ENCODE assay signal across 26 cellular contexts in genomic region chr22:40341604-40342003, GRCh38. TPM values are rescaled to one million over a fixed set of nuclear protein-coding genes. Genes with fewer than 3 reads are reported as not detected.
DNase-seq lines count a peak whose midpoint lies in the region; ATAC-seq and TF ChIP-seq lines count a peak whose summit lies in the region.
"Had no signal": no experiment of that assay in that cellular context is flagged by ENCODE, and none has a peak within 500 bp of the region (broad histone marks: within the 10 kb centered on the region; RNA-seq: fewer than 3 reads in every experiment).

No MANE protein-coding gene starts in this region.

- intact Hi-C loops in CD8-positive, alpha-beta T cell (cut with DNase I, micrococcal nuclease), result loop anchor here in 1 of 2 experiments (10.0 kb wide), 2 partner anchors 387 to 847 kb away; no protein-coding TSS in a partner anchor
- intact Hi-C loops in activated CD8-positive, alpha-beta T cell treated with anti-CD3 and anti-CD28 coated beads for 36 hours (cut with micrococcal nuclease), result loop anchor here (10.0 kb wide), 1 partner anchor 57 kb away; no protein-coding TSS in a partner anchor

- no peaks in the 10 kb centered on the region for H3K36me3 ChIP-seq in CD8-positive, alpha-beta T cell (ENCODE audit: insufficient read depth, low read length)
- no peaks in the 10 kb centered on the region for H3K36me3 ChIP-seq in osteoblast (ENCODE audit: insufficient read depth, low read length)
- H3K36me3 ChIP-seq: BE2C, right atrium auricular region, upper lobe of left lung had no signal

- H2AFZ ChIP-seq in osteoblast (ENCODE audit: low read length), result no peak overlapping the region
- H2AFZ ChIP-seq: parathyroid adenoma had no signal

- peaks cover 43% of the 10 kb centered on the region for H3K4me1 Mint-ChIP-seq in activated T-cell treated with anti-CD3 and anti-CD28 coated beads, Interleukin-2, amount 50 U/mL, for 72 hours (ENCODE audit: low read depth)
- H3K4me1 Mint-ChIP-seq in CD8-positive, alpha-beta T cell (ENCODE audit: low read depth), result peaks cover 66% of the 10 kb centered on the region
- H3K4me1 Mint-ChIP-seq in activated CD8-positive, alpha-beta T cell treated with anti-CD3 and anti-CD28 coated beads for 36 hours (ENCODE audit: low read depth), result peaks cover 45% of the 10 kb centered on the region
- peaks cover 7% of the 10 kb centered on the region for H3K4me1 Mint-ChIP-seq in nephron

- H3K27me3 ChIP-seq in CD8-positive, alpha-beta T cell (ENCODE audit: insufficient read depth, low read length), result no peaks in the 10 kb centered on the region
- no peaks in the 10 kb centered on the region for H3K27me3 ChIP-seq in osteoblast (ENCODE audit: insufficient read depth, low read length)
- H3K27me3 ChIP-seq: BE2C, right atrium auricular region, spleen, upper lobe of left lung had no signal

- H3K27ac ChIP-seq in CD8-positive, alpha-beta T cell (ENCODE audit: low read depth, low read length), result no peak overlapping the region
- no peak overlapping the region for H3K27ac ChIP-seq in osteoblast (ENCODE audit: low read depth, low read length)
- H3K27ac ChIP-seq: coronary artery, parathyroid adenoma, right atrium auricular region, upper lobe of left lung had no signal

- H3K79me2 ChIP-seq in osteoblast (ENCODE audit: insufficient read depth, low read length), result peaks cover 3% of the 10 kb centered on the region
- H3K79me2 ChIP-seq: parathyroid adenoma had no signal

- H3K4me3 Mint-ChIP-seq in activated T-cell treated with anti-CD3 and anti-CD28 coated beads, Interleukin-2, amount 50 U/mL, for 72 hours, result peak overlapping the region in 1 of 2 donors; percentile 39
- H3K4me3 Mint-ChIP-seq in CD8-positive, alpha-beta T cell, result peak overlapping the region; percentile 35
- H3K4me3 Mint-ChIP-seq in activated CD8-positive, alpha-beta T cell treated with anti-CD3 and anti-CD28 coated beads for 36 hours, result no peak overlapping the region
- H3K4me3 Mint-ChIP-seq in nephron, result peak overlapping the region in 2 of 3 experiments; percentile 36 to 40
- H3K4me3 Mint-ChIP-seq: mesothelial cell of epicardium; natural killer cell treated with Interleukin-12 subunit alpha and Interleukin-12 subunit beta and Interleukin-15 and Interleukin-18, amount 100 ng/mL, for 72 hours had no signal

- peaks cover 0 to 3% of the 10 kb centered on the region in 2 donors for H3K36me3 Mint-ChIP-seq in activated T-cell treated with anti-CD3 and anti-CD28 coated beads, Interleukin-2, amount 50 U/mL, for 72 hours (ENCODE audit: insufficient read depth in 2 of 2)
- peaks cover 16% of the 10 kb centered on the region for H3K36me3 Mint-ChIP-seq in CD8-positive, alpha-beta T cell
- H3K36me3 Mint-ChIP-seq in activated CD8-positive, alpha-beta T cell treated with anti-CD3 and anti-CD28 coated beads for 36 hours (ENCODE audit: low read depth), result peaks cover 6% of the 10 kb centered on the region
- peaks cover 4% of the 10 kb centered on the region for H3K36me3 Mint-ChIP-seq in nephron (ENCODE audit: low read depth)
- H3K36me3 Mint-ChIP-seq: natural killer cell treated with Interleukin-12 subunit alpha and Interleukin-12 subunit beta and Interleukin-15 and Interleukin-18, amount 100 ng/mL, for 72 hours had no signal

- no peaks in the 10 kb centered on the region for H4K20me1 ChIP-seq in osteoblast (ENCODE audit: insufficient read depth, low read length)

- DNase-seq in activated T-cell treated with anti-CD3 and anti-CD28 coated beads, Interleukin-2, amount 50 U/mL, for 72 hours, result no peak
- no peak for DNase-seq in activated T-cell treated with anti-CD3 and anti-CD28 coated beads for 4 hours
- no peak for DNase-seq in CD8-positive, alpha-beta T cell
- no peak for DNase-seq in activated CD8-positive, alpha-beta T cell treated with anti-CD3 and anti-CD28 coated beads for 36 hours
- DNase-seq in osteoblast (ENCODE audit: insufficient read length, low spot score, missing footprints), result no peak
- DNase-seq in stimulated activated naive CD8-positive, alpha-beta T cell treated with anti-CD3 and anti-CD28 coated beads, Interleukin-15, Interleukin-2, amounts not matched to agents 100 U/mL and 50 U/mL, for 24 hours, result no peak
- DNase-seq: activated CD4-positive, CD25-positive, alpha-beta regulatory T cell; activated CD8-positive, alpha-beta memory T cell treated with anti-CD3 and anti-CD28 coated beads for 24 hours; BE2C; DND-41; H7; head of caudate nucleus; left ventricle myocardium superior; NCI-H1105 treated with DMSO at 0.1 percent for 48 hours; NCI-H2029; NCI-H526 treated with DMSO at 0.1 percent for 48 hours; SIG-M5; spleen; upper lobe of left lung had no signal

- H3K9me3 ChIP-seq in CD8-positive, alpha-beta T cell (ENCODE audit: low read length), result no peaks in the 10 kb centered on the region
- H3K9me3 ChIP-seq in osteoblast (ENCODE audit: low read depth, low read length), result no peaks in the 10 kb centered on the region
- H3K9me3 ChIP-seq: BE2C, right atrium auricular region, spleen, upper lobe of left lung had no signal

- POLR2A ChIA-PET in CD8-positive, alpha-beta T cell (lab: Charles Lee), result interaction anchor here (0.6 to 2.1 kb wide), 3 partner anchors 11 to 16 kb away, joined by 3 to 5 read pairs (median 3); no protein-coding TSS in a partner anchor
- POLR2A ChIA-PET in activated CD8-positive, alpha-beta T cell treated with anti-CD3 and anti-CD28 coated beads for 36 hours (lab: Charles Lee), result interaction anchor here (0.9 to 1.3 kb wide), 2 partner anchors 10 to 66 kb away, joined by 3 to 4 read pairs; no protein-coding TSS in a partner anchor

- H3K27ac Mint-ChIP-seq in activated T-cell treated with anti-CD3 and anti-CD28 coated beads, Interleukin-2, amount 50 U/mL, for 72 hours, result peak overlapping the region; percentile 56
- H3K27ac Mint-ChIP-seq in CD8-positive, alpha-beta T cell, result peak overlapping the region; percentile 85
- peak overlapping the region; percentile 11 for H3K27ac Mint-ChIP-seq in activated CD8-positive, alpha-beta T cell treated with anti-CD3 and anti-CD28 coated beads for 36 hours
- no peak overlapping the region for H3K27ac Mint-ChIP-seq in nephron
- H3K27ac Mint-ChIP-seq: mesothelial cell of epicardium had no signal

- peaks cover 30% of the 10 kb centered on the region for H3K4me1 ChIP-seq in CD8-positive, alpha-beta T cell (ENCODE audit: insufficient read depth, low read length)
- no peaks in the 10 kb centered on the region for H3K4me1 ChIP-seq in osteoblast (ENCODE audit: insufficient read depth, low read length)
- H3K4me1 ChIP-seq: BE2C, parathyroid adenoma had no signal

- H3K4me2 ChIP-seq in osteoblast (ENCODE audit: insufficient read depth, low read length), result no peak overlapping the region

- CTCF ChIA-PET in CD8-positive, alpha-beta T cell (lab: Charles Lee), result interaction anchor here (1.1 kb wide), 1 partner anchor 445 kb away, joined by 3 read pairs; no protein-coding TSS in a partner anchor
- CTCF ChIA-PET in activated CD8-positive, alpha-beta T cell treated with anti-CD3 and anti-CD28 coated beads for 36 hours (lab: Charles Lee), result interaction anchor here (1.0 kb wide), 1 partner anchor 8 kb away, joined by 4 read pairs; no protein-coding TSS in a partner anchor

- no peak for TF ChIP-seq CTCF in CD8-positive, alpha-beta T cell (IDR thresholded peaks at IDR 0.05)
- no peak for TF ChIP-seq CTCF in activated CD8-positive, alpha-beta T cell treated with anti-CD3 and anti-CD28 coated beads for 36 hours (IDR thresholded peaks at IDR 0.05)
- TF ChIP-seq CTCF in nephron (IDR thresholded peaks at IDR 0.05; ENCODE audit: unreplicated experiment in 3 of 3) (no peak), osteoblast (IDR thresholded peaks at IDR 0.05; ENCODE audit: extremely low read depth, low read depth, low read length) (no peak)

- H3K9me3 Mint-ChIP-seq in activated T-cell treated with anti-CD3 and anti-CD28 coated beads, Interleukin-2, amount 50 U/mL, for 72 hours, result no peaks in the 10 kb centered on the region
- H3K9me3 Mint-ChIP-seq in CD8-positive, alpha-beta T cell, result no peaks in the 10 kb centered on the region
- no peaks in the 10 kb centered on the region for H3K9me3 Mint-ChIP-seq in activated CD8-positive, alpha-beta T cell treated with anti-CD3 and anti-CD28 coated beads for 36 hours
- no peaks in the 10 kb centered on the region for H3K9me3 Mint-ChIP-seq in nephron
- H3K9me3 Mint-ChIP-seq: mesothelial cell of epicardium; natural killer cell treated with Interleukin-12 subunit alpha and Interleukin-12 subunit beta and Interleukin-15 and Interleukin-18, amount 100 ng/mL, for 72 hours had no signal

- H3K4me3 ChIP-seq in CD8-positive, alpha-beta T cell (ENCODE audit: low read depth, low read length), result no peak overlapping the region
- H3K4me3 ChIP-seq in osteoblast (ENCODE audit: insufficient read depth, low read length), result no peak overlapping the region
- H3K4me3 ChIP-seq: coronary artery, right atrium auricular region, spleen, upper lobe of left lung had no signal

- no peak for ATAC-seq in activated T-cell treated with anti-CD3 and anti-CD28 coated beads, Interleukin-2, amount 50 U/mL, for 72 hours (replicated peaks in 1 of 2)
- no peak for ATAC-seq in CD8-positive, alpha-beta T cell
- no peak for ATAC-seq in activated CD8-positive, alpha-beta T cell treated with anti-CD3 and anti-CD28 coated beads for 36 hours
- ATAC-seq in GM18502 (IDR thresholded peaks at IDR 0.05; ENCODE audit: poor library complexity, unreplicated experiment), result no peak
- ATAC-seq in stimulated activated naive CD8-positive, alpha-beta T cell treated with anti-CD3 and anti-CD28 coated beads, Interleukin-15, Interleukin-2, amounts not matched to agents 100 U/mL and 50 U/mL, for 24 hours, result no peak
- ATAC-seq: left ventricle myocardium superior; natural killer cell treated with Interleukin-12 subunit alpha and Interleukin-12 subunit beta and Interleukin-15 and Interleukin-18, amount 100 ng/mL, for 72 hours had no signal

- H3K27me3 Mint-ChIP-seq in activated T-cell treated with anti-CD3 and anti-CD28 coated beads, Interleukin-2, amount 50 U/mL, for 72 hours (ENCODE audit: low read depth), result no peaks in the 10 kb centered on the region
- H3K27me3 Mint-ChIP-seq in CD8-positive, alpha-beta T cell (ENCODE audit: low read depth), result no peaks in the 10 kb centered on the region
- no peaks in the 10 kb centered on the region for H3K27me3 Mint-ChIP-seq in activated CD8-positive, alpha-beta T cell treated with anti-CD3 and anti-CD28 coated beads for 36 hours
- H3K27me3 Mint-ChIP-seq in nephron (ENCODE audit: low read depth), result no peaks in the 10 kb centered on the region

RNA-seq across cellular contexts. Expression of gene ADSL, which starts 4.7 kb away (rescaled TPM):
- 100 to 1,000 TPM in 1 of 2 donors, 10 to 100 TPM in 1; 98.7 to 102 TPM for total RNA-seq in activated T-cell treated with anti-CD3 and anti-CD28 coated beads, Interleukin-2, amount 50 U/mL, for 72 hours
- 10 to 100 TPM; 61.8 to 68.7 TPM for total RNA-seq in CD8-positive, alpha-beta T cell
- 100 to 1,000 TPM; 160 to 169 TPM for total RNA-seq in activated CD8-positive, alpha-beta T cell treated with anti-CD3 and anti-CD28 coated beads for 36 hours
- 120 and 155 TPM in 2 replicates for total RNA-seq in osteoblast

RNA-seq across cellular contexts. Expression of gene SGSM3, which starts 28.8 kb away (rescaled TPM):
- 10 to 100 TPM; 47.1 to 55.8 TPM for total RNA-seq in activated T-cell treated with anti-CD3 and anti-CD28 coated beads, Interleukin-2, amount 50 U/mL, for 72 hours
- 10 to 100 TPM; 74.0 to 80.1 TPM for total RNA-seq in CD8-positive, alpha-beta T cell
- 10 to 100 TPM; 60.2 to 64.3 TPM for total RNA-seq in activated CD8-positive, alpha-beta T cell treated with anti-CD3 and anti-CD28 coated beads for 36 hours
- total RNA-seq in osteoblast, result 31.2 and 35.5 TPM in 2 replicates

Comparison
In these comparisons a context has a peak if more than half of its experiments do, and no peak if none do; other contexts are left out.
1. H3K27ac Mint-ChIP-seq: peak in activated T-cell treated with anti-CD3 and anti-CD28 coated beads, Interleukin-2, amount 50 U/mL, for 72 hours (single experiment), CD8-positive, alpha-beta T cell (single experiment) and activated CD8-positive, alpha-beta T cell treated with anti-CD3 and anti-CD28 coated beads for 36 hours (single experiment); none in nephron (0 of 3).